ENCODE assay signal across 1 cellular context in the genomic region with DNA sequence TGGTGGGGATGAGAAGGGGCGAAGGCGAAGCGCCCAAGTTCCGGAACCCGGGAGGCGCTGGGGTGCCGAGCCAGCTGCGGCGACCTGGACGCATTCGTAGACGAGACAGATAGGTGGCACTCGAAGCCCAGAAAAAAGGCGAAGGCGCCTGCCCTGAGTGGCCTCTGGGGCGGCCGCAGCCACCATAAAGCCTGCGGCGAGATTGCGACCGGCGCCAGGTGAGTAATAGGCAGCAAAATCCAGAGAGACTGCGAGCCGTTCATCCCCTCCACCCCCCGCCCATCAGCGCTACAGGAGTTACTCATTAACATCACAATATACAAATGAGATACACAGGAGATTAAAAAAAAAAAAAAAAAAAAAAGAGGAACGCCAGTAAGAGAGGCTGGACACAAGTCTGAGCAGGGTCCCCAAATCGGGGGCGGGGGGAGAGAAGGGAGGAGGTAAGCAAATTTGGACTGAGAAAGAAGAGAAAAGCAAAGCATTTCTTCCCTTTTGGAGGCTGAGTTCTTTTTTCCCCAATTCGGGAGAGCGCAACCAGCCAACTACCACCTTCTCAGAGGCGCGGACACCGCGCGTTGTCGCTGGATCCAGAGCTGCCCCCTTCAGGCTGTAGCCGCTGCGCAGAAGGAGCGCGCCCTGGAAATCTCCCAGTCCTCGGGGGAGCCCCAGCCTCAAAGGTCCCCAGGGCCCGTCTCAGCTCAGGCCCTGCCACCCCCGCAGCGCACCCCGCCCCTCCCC.
TF ChIP-seq lines count a peak whose summit lies in the region.

No MANE protein-coding gene starts in this region.

TF ChIP-seq in HepG2, 621 proteins besides CTCF, POLR2A, EP300 and RAD21 (continued from another document and continues in another):
- TF ChIP-seq, protein P1, sequence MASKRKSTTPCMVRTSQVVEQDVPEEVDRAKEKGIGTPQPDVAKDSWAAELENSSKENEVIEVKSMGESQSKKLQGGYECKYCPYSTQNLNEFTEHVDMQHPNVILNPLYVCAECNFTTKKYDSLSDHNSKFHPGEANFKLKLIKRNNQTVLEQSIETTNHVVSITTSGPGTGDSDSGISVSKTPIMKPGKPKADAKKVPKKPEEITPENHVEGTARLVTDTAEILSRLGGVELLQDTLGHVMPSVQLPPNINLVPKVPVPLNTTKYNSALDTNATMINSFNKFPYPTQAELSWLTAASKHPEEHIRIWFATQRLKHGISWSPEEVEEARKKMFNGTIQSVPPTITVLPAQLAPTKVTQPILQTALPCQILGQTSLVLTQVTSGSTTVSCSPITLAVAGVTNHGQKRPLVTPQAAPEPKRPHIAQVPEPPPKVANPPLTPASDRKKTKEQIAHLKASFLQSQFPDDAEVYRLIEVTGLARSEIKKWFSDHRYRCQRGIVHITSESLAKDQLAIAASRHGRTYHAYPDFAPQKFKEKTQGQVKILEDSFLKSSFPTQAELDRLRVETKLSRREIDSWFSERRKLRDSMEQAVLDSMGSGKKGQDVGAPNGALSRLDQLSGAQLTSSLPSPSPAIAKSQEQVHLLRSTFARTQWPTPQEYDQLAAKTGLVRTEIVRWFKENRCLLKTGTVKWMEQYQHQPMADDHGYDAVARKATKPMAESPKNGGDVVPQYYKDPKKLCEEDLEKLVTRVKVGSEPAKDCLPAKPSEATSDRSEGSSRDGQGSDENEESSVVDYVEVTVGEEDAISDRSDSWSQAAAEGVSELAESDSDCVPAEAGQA (IDR thresholded peaks at IDR 0.05; ENCODE audit: low read depth) = 0 out of 2 replicates have a peak, but pooled peaks have one; percentile 61
- TF ChIP-seq, protein P1 (CRISPR knock-in tag; IDR thresholded peaks at IDR 0.05; ENCODE audit: borderline replicate concordance) = no peak
- no peak for TF ChIP-seq NFE2L1 (CRISPR knock-in tag; IDR thresholded peaks at IDR 0.05; ENCODE audit: borderline replicate concordance)
- no peak for TF ChIP-seq ZNF550 (CRISPR knock-in tag; IDR thresholded peaks at IDR 0.05; ENCODE audit: borderline replicate concordance)
- TF ChIP-seq, protein P2, sequence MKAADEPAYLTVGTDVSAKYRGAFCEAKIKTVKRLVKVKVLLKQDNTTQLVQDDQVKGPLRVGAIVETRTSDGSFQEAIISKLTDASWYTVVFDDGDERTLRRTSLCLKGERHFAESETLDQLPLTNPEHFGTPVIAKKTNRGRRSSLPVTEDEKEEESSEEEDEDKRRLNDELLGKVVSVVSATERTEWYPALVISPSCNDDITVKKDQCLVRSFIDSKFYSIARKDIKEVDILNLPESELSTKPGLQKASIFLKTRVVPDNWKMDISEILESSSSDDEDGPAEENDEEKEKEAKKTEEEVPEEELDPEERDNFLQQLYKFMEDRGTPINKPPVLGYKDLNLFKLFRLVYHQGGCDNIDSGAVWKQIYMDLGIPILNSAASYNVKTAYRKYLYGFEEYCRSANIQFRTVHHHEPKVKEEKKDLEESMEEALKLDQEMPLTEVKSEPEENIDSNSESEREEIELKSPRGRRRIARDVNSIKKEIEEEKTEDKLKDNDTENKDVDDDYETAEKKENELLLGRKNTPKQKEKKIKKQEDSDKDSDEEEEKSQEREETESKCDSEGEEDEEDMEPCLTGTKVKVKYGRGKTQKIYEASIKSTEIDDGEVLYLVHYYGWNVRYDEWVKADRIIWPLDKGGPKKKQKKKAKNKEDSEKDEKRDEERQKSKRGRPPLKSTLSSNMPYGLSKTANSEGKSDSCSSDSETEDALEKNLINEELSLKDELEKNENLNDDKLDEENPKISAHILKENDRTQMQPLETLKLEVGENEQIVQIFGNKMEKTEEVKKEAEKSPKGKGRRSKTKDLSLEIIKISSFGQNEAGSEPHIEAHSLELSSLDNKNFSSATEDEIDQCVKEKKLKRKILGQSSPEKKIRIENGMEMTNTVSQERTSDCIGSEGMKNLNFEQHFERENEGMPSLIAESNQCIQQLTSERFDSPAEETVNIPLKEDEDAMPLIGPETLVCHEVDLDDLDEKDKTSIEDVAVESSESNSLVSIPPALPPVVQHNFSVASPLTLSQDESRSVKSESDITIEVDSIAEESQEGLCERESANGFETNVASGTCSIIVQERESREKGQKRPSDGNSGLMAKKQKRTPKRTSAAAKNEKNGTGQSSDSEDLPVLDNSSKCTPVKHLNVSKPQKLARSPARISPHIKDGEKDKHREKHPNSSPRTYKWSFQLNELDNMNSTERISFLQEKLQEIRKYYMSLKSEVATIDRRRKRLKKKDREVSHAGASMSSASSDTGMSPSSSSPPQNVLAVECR (CRISPR knock-in tag; IDR thresholded peaks at IDR 0.05; ENCODE audit: borderline replicate concordance) = 0 out of 2 replicates have a peak, but pooled peaks have one; percentile 17
- TF ChIP-seq MAFG (CRISPR knock-in tag; IDR thresholded peaks at IDR 0.05) = no peak
- no peak for TF ChIP-seq ZBTB1 (CRISPR knock-in tag; IDR thresholded peaks at IDR 0.05; ENCODE audit: borderline replicate concordance)
- TF ChIP-seq, protein P3, sequence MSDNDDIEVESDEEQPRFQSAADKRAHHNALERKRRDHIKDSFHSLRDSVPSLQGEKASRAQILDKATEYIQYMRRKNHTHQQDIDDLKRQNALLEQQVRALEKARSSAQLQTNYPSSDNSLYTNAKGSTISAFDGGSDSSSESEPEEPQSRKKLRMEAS (IDR thresholded peaks at IDR 0.05) = no peak; the same call in 1 of the 2 replicates
- TF ChIP-seq, protein P4, sequence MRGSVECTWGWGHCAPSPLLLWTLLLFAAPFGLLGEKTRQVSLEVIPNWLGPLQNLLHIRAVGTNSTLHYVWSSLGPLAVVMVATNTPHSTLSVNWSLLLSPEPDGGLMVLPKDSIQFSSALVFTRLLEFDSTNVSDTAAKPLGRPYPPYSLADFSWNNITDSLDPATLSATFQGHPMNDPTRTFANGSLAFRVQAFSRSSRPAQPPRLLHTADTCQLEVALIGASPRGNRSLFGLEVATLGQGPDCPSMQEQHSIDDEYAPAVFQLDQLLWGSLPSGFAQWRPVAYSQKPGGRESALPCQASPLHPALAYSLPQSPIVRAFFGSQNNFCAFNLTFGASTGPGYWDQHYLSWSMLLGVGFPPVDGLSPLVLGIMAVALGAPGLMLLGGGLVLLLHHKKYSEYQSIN (CRISPR knock-in tag; IDR thresholded peaks at IDR 0.05; ENCODE audit: borderline replicate concordance) = no peak
- TF ChIP-seq MIXL1 (CRISPR knock-in tag; IDR thresholded peaks at IDR 0.05) = peak; percentile 10; the same call in 1 of the 2 replicates
- 0 out of 2 replicates have a peak, but pooled peaks have one; percentile 44 for TF ChIP-seq ZNF614 (CRISPR knock-in tag; IDR thresholded peaks at IDR 0.05; ENCODE audit: borderline replicate concordance)
- TF ChIP-seq, protein P5, sequence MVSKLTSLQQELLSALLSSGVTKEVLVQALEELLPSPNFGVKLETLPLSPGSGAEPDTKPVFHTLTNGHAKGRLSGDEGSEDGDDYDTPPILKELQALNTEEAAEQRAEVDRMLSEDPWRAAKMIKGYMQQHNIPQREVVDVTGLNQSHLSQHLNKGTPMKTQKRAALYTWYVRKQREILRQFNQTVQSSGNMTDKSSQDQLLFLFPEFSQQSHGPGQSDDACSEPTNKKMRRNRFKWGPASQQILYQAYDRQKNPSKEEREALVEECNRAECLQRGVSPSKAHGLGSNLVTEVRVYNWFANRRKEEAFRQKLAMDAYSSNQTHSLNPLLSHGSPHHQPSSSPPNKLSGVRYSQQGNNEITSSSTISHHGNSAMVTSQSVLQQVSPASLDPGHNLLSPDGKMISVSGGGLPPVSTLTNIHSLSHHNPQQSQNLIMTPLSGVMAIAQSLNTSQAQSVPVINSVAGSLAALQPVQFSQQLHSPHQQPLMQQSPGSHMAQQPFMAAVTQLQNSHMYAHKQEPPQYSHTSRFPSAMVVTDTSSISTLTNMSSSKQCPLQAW (CRISPR knock-in tag; IDR thresholded peaks at IDR 0.05) = peak; percentile 73
- no peak for TF ChIP-seq ZFP62 (CRISPR knock-in tag; IDR thresholded peaks at IDR 0.05)
- no peak for TF ChIP-seq ZNF562 (CRISPR knock-in tag; IDR thresholded peaks at IDR 0.05; ENCODE audit: borderline replicate concordance)
- TF ChIP-seq, protein P6, sequence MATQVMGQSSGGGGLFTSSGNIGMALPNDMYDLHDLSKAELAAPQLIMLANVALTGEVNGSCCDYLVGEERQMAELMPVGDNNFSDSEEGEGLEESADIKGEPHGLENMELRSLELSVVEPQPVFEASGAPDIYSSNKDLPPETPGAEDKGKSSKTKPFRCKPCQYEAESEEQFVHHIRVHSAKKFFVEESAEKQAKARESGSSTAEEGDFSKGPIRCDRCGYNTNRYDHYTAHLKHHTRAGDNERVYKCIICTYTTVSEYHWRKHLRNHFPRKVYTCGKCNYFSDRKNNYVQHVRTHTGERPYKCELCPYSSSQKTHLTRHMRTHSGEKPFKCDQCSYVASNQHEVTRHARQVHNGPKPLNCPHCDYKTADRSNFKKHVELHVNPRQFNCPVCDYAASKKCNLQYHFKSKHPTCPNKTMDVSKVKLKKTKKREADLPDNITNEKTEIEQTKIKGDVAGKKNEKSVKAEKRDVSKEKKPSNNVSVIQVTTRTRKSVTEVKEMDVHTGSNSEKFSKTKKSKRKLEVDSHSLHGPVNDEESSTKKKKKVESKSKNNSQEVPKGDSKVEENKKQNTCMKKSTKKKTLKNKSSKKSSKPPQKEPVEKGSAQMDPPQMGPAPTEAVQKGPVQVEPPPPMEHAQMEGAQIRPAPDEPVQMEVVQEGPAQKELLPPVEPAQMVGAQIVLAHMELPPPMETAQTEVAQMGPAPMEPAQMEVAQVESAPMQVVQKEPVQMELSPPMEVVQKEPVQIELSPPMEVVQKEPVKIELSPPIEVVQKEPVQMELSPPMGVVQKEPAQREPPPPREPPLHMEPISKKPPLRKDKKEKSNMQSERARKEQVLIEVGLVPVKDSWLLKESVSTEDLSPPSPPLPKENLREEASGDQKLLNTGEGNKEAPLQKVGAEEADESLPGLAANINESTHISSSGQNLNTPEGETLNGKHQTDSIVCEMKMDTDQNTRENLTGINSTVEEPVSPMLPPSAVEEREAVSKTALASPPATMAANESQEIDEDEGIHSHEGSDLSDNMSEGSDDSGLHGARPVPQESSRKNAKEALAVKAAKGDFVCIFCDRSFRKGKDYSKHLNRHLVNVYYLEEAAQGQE (IDR thresholded peaks at IDR 0.05; ENCODE audit: borderline replicate concordance in 1 of 2, low read depth in 1 of 2, low read length in 2 of 2) = no peak
- TF ChIP-seq SUZ12 (IDR thresholded peaks at IDR 0.05; ENCODE audit: low read depth, low read length) = no peak
- TF ChIP-seq PAWR (CRISPR knock-in tag; IDR thresholded peaks at IDR 0.05; ENCODE audit: borderline replicate concordance) = no peak
- no peak for TF ChIP-seq ZBTB7A (CRISPR knock-in tag; IDR thresholded peaks at IDR 0.05)
- TF ChIP-seq, protein P7, sequence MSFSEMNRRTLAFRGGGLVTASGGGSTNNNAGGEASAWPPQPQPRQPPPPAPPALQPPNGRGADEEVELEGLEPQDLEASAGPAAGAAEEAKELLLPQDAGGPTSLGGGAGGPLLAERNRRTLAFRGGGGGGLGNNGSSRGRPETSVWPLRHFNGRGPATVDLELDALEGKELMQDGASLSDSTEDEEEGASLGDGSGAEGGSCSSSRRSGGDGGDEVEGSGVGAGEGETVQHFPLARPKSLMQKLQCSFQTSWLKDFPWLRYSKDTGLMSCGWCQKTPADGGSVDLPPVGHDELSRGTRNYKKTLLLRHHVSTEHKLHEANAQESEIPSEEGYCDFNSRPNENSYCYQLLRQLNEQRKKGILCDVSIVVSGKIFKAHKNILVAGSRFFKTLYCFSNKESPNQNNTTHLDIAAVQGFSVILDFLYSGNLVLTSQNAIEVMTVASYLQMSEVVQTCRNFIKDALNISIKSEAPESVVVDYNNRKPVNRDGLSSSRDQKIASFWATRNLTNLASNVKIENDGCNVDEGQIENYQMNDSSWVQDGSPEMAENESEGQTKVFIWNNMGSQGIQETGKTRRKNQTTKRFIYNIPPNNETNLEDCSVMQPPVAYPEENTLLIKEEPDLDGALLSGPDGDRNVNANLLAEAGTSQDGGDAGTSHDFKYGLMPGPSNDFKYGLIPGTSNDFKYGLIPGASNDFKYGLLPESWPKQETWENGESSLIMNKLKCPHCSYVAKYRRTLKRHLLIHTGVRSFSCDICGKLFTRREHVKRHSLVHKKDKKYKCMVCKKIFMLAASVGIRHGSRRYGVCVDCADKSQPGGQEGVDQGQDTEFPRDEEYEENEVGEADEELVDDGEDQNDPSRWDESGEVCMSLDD (CRISPR knock-in tag; IDR thresholded peaks at IDR 0.05; ENCODE audit: borderline replicate concordance) = no peak
- peak; percentile 55; the same call in 1 of the 2 replicates for TF ChIP-seq NCOR1 (IDR thresholded peaks at IDR 0.05; ENCODE audit: borderline replicate concordance, low read length)
- no peak; the same call in 1 of the 2 replicates for TF ChIP-seq CHD4 (IDR thresholded peaks at IDR 0.05; ENCODE audit: borderline replicate concordance, low read length)
- TF ChIP-seq RBAK (CRISPR knock-in tag; IDR thresholded peaks at IDR 0.05) = peak; percentile 88
- TF ChIP-seq, protein P8, sequence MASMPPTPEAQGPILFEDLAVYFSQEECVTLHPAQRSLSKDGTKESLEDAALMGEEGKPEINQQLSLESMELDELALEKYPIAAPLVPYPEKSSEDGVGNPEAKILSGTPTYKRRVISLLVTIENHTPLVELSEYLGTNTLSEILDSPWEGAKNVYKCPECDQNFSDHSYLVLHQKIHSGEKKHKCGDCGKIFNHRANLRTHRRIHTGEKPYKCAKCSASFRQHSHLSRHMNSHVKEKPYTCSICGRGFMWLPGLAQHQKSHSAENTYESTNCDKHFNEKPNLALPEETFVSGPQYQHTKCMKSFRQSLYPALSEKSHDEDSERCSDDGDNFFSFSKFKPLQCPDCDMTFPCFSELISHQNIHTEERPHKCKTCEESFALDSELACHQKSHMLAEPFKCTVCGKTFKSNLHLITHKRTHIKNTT (CRISPR knock-in tag; IDR thresholded peaks at IDR 0.05) = no peak
- no peak for TF ChIP-seq TCF7L2 (IDR thresholded peaks at IDR 0.05; ENCODE audit: low read depth, low read length)
- no peak for TF ChIP-seq WIZ (CRISPR knock-in tag; IDR thresholded peaks at IDR 0.05)
- TF ChIP-seq ZSCAN20 (CRISPR knock-in tag; IDR thresholded peaks at IDR 0.05; ENCODE audit: borderline replicate concordance) = no peak
- TF ChIP-seq ZNF878 (CRISPR knock-in tag; IDR thresholded peaks at IDR 0.05) = no peak
- TF ChIP-seq JUND (CRISPR knock-in tag; IDR thresholded peaks at IDR 0.05) = no peak
- TF ChIP-seq HOXA3 (CRISPR knock-in tag; IDR thresholded peaks at IDR 0.05) = peak; percentile 42
- TF ChIP-seq ZNF607 (CRISPR knock-in tag; IDR thresholded peaks at IDR 0.05; ENCODE audit: borderline replicate concordance) = peak; percentile 14; the same call in 1 of the 2 replicates
- TF ChIP-seq ZKSCAN5 (CRISPR knock-in tag; IDR thresholded peaks at IDR 0.05) = no peak
- TF ChIP-seq ZSCAN25 (CRISPR knock-in tag; IDR thresholded peaks at IDR 0.05) = no peak
- TF ChIP-seq PCBP1 (IDR thresholded peaks at IDR 0.05; ENCODE audit: borderline replicate concordance, low read depth, low read length) = peak; percentile 92; the same call in 1 of the 2 replicates
